ENCODE assay signal across 17 cellular contexts in the genomic region with DNA sequence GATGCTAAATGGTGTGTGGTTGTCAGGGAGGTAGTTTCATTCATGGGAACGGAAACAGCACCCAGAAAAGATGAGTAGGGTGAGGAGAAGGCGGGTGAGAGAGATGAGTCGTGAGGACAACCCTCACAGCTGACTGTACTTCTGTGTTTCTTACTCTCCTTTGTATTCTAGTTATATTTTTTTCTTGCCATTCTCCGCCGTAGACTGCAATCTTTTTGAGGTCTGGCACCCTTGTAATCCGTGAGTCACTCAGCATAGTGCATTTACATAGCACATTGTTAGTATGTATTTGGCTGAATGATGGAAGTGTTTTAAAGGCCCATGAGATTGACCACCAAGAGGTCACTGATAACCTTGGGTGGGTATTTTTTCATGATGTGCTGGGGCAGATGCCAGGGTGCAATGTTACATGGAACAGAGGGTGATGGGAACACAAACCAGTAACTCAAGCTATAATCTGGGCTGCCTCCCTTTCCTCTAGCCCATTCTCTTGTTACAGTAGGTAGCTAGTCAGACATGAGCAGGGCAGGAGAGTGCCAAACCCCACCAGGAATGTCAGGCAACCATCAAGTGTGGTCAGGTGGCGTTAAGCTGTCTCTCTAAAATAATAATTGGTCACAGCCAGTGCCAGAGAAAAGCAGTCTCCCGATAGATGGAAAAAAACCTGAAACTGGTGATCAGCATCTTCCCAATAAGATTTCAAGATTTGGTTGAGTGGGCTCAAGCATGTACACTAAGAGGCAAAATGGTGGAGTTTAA. TPM values are rescaled to one million over a fixed set of nuclear protein-coding genes. Genes with fewer than 3 reads are reported as not detected.
DNase-seq lines count a peak whose midpoint lies in the region; ATAC-seq and TF ChIP-seq lines count a peak whose summit lies in the region.
"Had no signal": no experiment of that assay in that cellular context is flagged by ENCODE, and none has a peak within 500 bp of the region (broad histone marks: within the 10 kb centered on the region; RNA-seq: fewer than 3 reads in every experiment).

No MANE protein-coding gene starts in this region.

- peaks cover 10% of the 10 kb centered on the region for H3K9me3 Mint-ChIP-seq in activated naive CD8-positive, alpha-beta T cell treated with anti-CD3 and anti-CD28 coated beads, Interleukin-2, amount 50 U/mL, for 24 hours

- no peak overlapping the region for H3K4me3 Mint-ChIP-seq in activated naive CD8-positive, alpha-beta T cell treated with anti-CD3 and anti-CD28 coated beads, Interleukin-2, amount 50 U/mL, for 24 hours
- H3K4me3 Mint-ChIP-seq: GM23338; memory B cell; natural killer cell treated with Interleukin-12 subunit alpha and Interleukin-12 subunit beta and Interleukin-15 and Interleukin-18, amount 100 ng/mL, for 72 hours had no signal

- no peaks in the 10 kb centered on the region for H3K9me3 ChIP-seq in thyroid gland
- H3K9me3 ChIP-seq in stomach, result no peaks in the 10 kb centered on the region
- H3K9me3 ChIP-seq: SJCRH30, thoracic aorta had no signal

- WGBS in thyroid gland, 2 donors, result 72 to 77% methylated on average over 8 of the region's 8 CpGs
- 58 to 72% (median 65%) methylated on average over 8 of the region's 8 CpGs for WGBS in stomach, 5 donors

- peak; percentile 24 for DNase-seq in stimulated activated CD4-positive, alpha-beta T cell treated with anti-CD3 and anti-CD28 coated beads, Interleukin-1b, Interleukin-23, amount 100 ng/mL, for 48 hours
- DNase-seq in stimulated activated CD4-positive, alpha-beta T cell treated with anti-CD3 and anti-CD28 coated beads, Interleukin-2, amount 100 ng/mL, for 24 hours, result no peak
- no peak for DNase-seq in activated naive CD8-positive, alpha-beta T cell treated with anti-CD3 and anti-CD28 coated beads, Interleukin-2, amount 50 U/mL, for 24 hours
- DNase-seq in foreskin keratinocyte, result peak in 1 of 2 donors; percentile 48
- DNase-seq in thyroid gland, result peak; percentile 76 to 79
- no peak for DNase-seq in DMS79 (lab: John Stamatoyannopoulos, UW)
- no peak for DNase-seq in stomach
- DNase-seq in NCI-H510A (lab: John Stamatoyannopoulos, UW), result no peak
- DNase-seq: GDM1, glutamatergic neuron, KG1 had no signal

- H3K4me1 ChIP-seq in foreskin keratinocyte, result no peaks in the 10 kb centered on the region
- peaks cover 17 to 18% of the 10 kb centered on the region in 2 donors for H3K4me1 ChIP-seq in thyroid gland
- H3K4me1 ChIP-seq in stomach, result peaks cover 13 to 33% (median 28%) of the 10 kb centered on the region in 4 donors
- H3K4me1 ChIP-seq: SJCRH30 had no signal

- peaks cover 41% of the 10 kb centered on the region for H3K27me3 ChIP-seq in foreskin keratinocyte
- H3K27me3 ChIP-seq in thyroid gland, result no peaks in the 10 kb centered on the region
- H3K27me3 ChIP-seq in stomach, result no peaks in the 10 kb centered on the region
- H3K27me3 ChIP-seq: SJCRH30 had no signal

- intact Hi-C loops in thyroid gland (cut with DNase I), result no loop called here
- intact Hi-C loops in stomach (cut with DNase I; ENCODE audit: low total_unique reads), result no loop called here

- no peak overlapping the region for H3K4me3 ChIP-seq in thyroid gland (replicated peaks in 1 of 3)
- H3K4me3 ChIP-seq in stomach, result no peak overlapping the region
- H3K4me3 ChIP-seq: GM23338, SJCRH30, thoracic aorta had no signal

- H3K4me1 Mint-ChIP-seq in activated naive CD8-positive, alpha-beta T cell treated with anti-CD3 and anti-CD28 coated beads, Interleukin-2, amount 50 U/mL, for 24 hours, result peaks cover 24% of the 10 kb centered on the region

- peaks cover 2% of the 10 kb centered on the region for H3K36me3 Mint-ChIP-seq in activated naive CD8-positive, alpha-beta T cell treated with anti-CD3 and anti-CD28 coated beads, Interleukin-2, amount 50 U/mL, for 24 hours (ENCODE audit: low read depth)

- peaks cover 22% of the 10 kb centered on the region for H3K27me3 Mint-ChIP-seq in activated naive CD8-positive, alpha-beta T cell treated with anti-CD3 and anti-CD28 coated beads, Interleukin-2, amount 50 U/mL, for 24 hours

- no peak for TF ChIP-seq POLR2A in thyroid gland (IDR thresholded peaks at IDR 0.05)
- no peak for TF ChIP-seq POLR2A in stomach (IDR thresholded peaks at IDR 0.05)

- ATAC-seq in activated naive CD8-positive, alpha-beta T cell treated with anti-CD3 and anti-CD28 coated beads, Interleukin-2, amount 50 U/mL, for 24 hours, result peak; percentile 88
- ATAC-seq in foreskin keratinocyte, result peak; percentile 48
- ATAC-seq: GM23338 had no signal

- TF ChIP-seq EP300 in stomach (IDR thresholded peaks at IDR 0.05), result no peak

- H3K27ac Mint-ChIP-seq in activated naive CD8-positive, alpha-beta T cell treated with anti-CD3 and anti-CD28 coated beads, Interleukin-2, amount 50 U/mL, for 24 hours, result no peak overlapping the region
- H3K27ac Mint-ChIP-seq: GM23338; memory B cell; natural killer cell treated with Interleukin-12 subunit alpha and Interleukin-12 subunit beta and Interleukin-15 and Interleukin-18, amount 100 ng/mL, for 72 hours had no signal

- H3K27ac ChIP-seq in foreskin keratinocyte, result no peak overlapping the region
- H3K27ac ChIP-seq in thyroid gland, result peak overlapping the region in 2 of 3 donors; percentile 32 to 34
- H3K27ac ChIP-seq in stomach, result peak overlapping the region in 2 of 5 donors; percentile 14 to 70
- H3K27ac ChIP-seq: SJCRH30, thoracic aorta had no signal

- TF ChIP-seq CTCF in foreskin keratinocyte (conservative IDR thresholded peaks at IDR 0.05) (no peak), thyroid gland (IDR thresholded peaks at IDR 0.05) (no peak), stomach (IDR thresholded peaks at IDR 0.05) (no peak)

- H3K36me3 ChIP-seq in thyroid gland (no peaks in the 10 kb centered on the region), stomach (no peaks in the 10 kb centered on the region)
- H3K36me3 ChIP-seq: SJCRH30, thoracic aorta had no signal

RNA-seq across cellular contexts. Expression of gene DGKG, which starts 18.8 kb away (rescaled TPM):
- total RNA-seq in foreskin keratinocyte (0.11 TPM in 1 of 2 replicates, not detected in the other), thyroid gland (10 to 100 TPM; 14.5 to 35.1 (median 20.3) TPM), stomach (10 to 100 TPM in 2 of 5 donors, 1 to 10 TPM in 2, under 1 TPM in 1; 0.72 to 26.3 (median 4.6) TPM)
- polyA plus RNA-seq in foreskin keratinocyte (0.09 TPM in 1 of 2 replicates, not detected in the other), stomach (1 to 10 TPM in 2 of 3 donors, under 1 TPM in 1; 0.12 to 3.3 (median 2.1) TPM)
- total RNA-seq: endothelial cell of umbilical vein had no signal
- polyA plus RNA-seq: endothelial cell of umbilical vein had no signal

Comparison
In these comparisons a context has a peak if more than half of its experiments do, and no peak if none do; other contexts are left out.
1. DNase-seq: peak in stimulated activated CD4-positive, alpha-beta T cell treated with anti-CD3 and anti-CD28 coated beads, Interleukin-1b, Interleukin-23, amount 100 ng/mL, for 48 hours (single experiment) and thyroid gland (2 of 2); none in stimulated activated CD4-positive, alpha-beta T cell treated with anti-CD3 and anti-CD28 coated beads, Interleukin-2, amount 100 ng/mL, for 24 hours (0 of 2), activated naive CD8-positive, alpha-beta T cell treated with anti-CD3 and anti-CD28 coated beads, Interleukin-2, amount 50 U/mL, for 24 hours (single experiment), DMS79 (single experiment), stomach (single experiment) and NCI-H510A (single experiment).